32 cellular contexts compared by ENCODE assay signal in genomic region chr5:9124837-9125236, GRCh38.
"Had no signal": no experiment of that assay in that cellular context is flagged by ENCODE, and none has a peak within 500 bp of the region (broad histone marks: within the 10 kb centered on the region; RNA-seq: fewer than 3 reads in every experiment).

No MANE protein-coding gene starts in this region.

- H3K4me1 ChIP-seq: parathyroid adenoma, psoas muscle, spleen, testis, tibial artery, transverse colon, upper lobe of right lung, uterus had no signal

- H3K4me3 Mint-ChIP-seq: naive thymus-derived CD8-positive, alpha-beta T cell; natural killer cell treated with Interleukin-12 subunit alpha and Interleukin-12 subunit beta and Interleukin-15 and Interleukin-18, amount 100 ng/mL, for 72 hours; nephron progenitor cell; neural progenitor cell; stimulated activated memory B cell treated with anti-CD40 and anti-IgM and Interleukin-4, amounts not matched to agents 10 μg/mL and 1 μg/mL and 100 μg/mL, for 72 hours; stimulated activated naive CD8-positive, alpha-beta T cell treated with anti-CD3 and anti-CD28 coated beads, Interleukin-15, amount 100 ng/mL, for 72 hours; type B pancreatic cell had no signal

- H3K27me3 ChIP-seq: neural progenitor cell, ovary, spleen, suprapubic skin, testis, tibial artery, transverse colon, upper lobe of right lung, uterus had no signal

- H3K4me1 Mint-ChIP-seq: naive thymus-derived CD8-positive, alpha-beta T cell; nephron progenitor cell; stimulated activated memory B cell treated with anti-CD40 and anti-IgM and Interleukin-4, amounts not matched to agents 10 μg/mL and 1 μg/mL and 100 μg/mL, for 72 hours; stimulated activated naive CD8-positive, alpha-beta T cell treated with anti-CD3 and anti-CD28 coated beads, Interleukin-15, amount 100 ng/mL, for 72 hours had no signal

- ATAC-seq: naive thymus-derived CD8-positive, alpha-beta T cell; natural killer cell treated with Interleukin-12 subunit alpha and Interleukin-12 subunit beta and Interleukin-15 and Interleukin-18, amount 100 ng/mL, for 72 hours; psoas muscle; right cardiac atrium; sciatic nerve; stimulated activated memory B cell treated with anti-CD40 and anti-IgM and Interleukin-4, amounts not matched to agents 10 μg/mL and 1 μg/mL and 100 μg/mL, for 72 hours; stimulated activated naive CD8-positive, alpha-beta T cell treated with anti-CD3 and anti-CD28 coated beads, Interleukin-15, amount 100 ng/mL, for 72 hours; stimulated activated naive CD8-positive, alpha-beta T cell treated with anti-CD3 and anti-CD28 coated beads, Interleukin-15, Interleukin-2, amounts not matched to agents 100 U/mL and 50 U/mL, for 24 hours had no signal

- H3K4me2 ChIP-seq: neural progenitor cell, smooth muscle cell had no signal

- H3K27ac ChIP-seq: neural progenitor cell, ovary, parathyroid adenoma, psoas muscle, skin epidermis, spleen, suprapubic skin, testis, tibial artery, transverse colon, upper lobe of right lung, uterus had no signal

- H2AFZ ChIP-seq: neural progenitor cell, parathyroid adenoma had no signal

- H3K36me3 ChIP-seq: neural progenitor cell, ovary, spleen, suprapubic skin, tibial artery, transverse colon, upper lobe of right lung had no signal

- H3K36me3 Mint-ChIP-seq: naive thymus-derived CD8-positive, alpha-beta T cell; natural killer cell treated with Interleukin-12 subunit alpha and Interleukin-12 subunit beta and Interleukin-15 and Interleukin-18, amount 100 ng/mL, for 72 hours; stimulated activated memory B cell treated with anti-CD40 and anti-IgM and Interleukin-4, amounts not matched to agents 10 μg/mL and 1 μg/mL and 100 μg/mL, for 72 hours had no signal

- H3K27me3 Mint-ChIP-seq: natural killer cell treated with Interleukin-12 subunit alpha and Interleukin-12 subunit beta and Interleukin-15 and Interleukin-18, amount 100 ng/mL, for 72 hours; stimulated activated memory B cell treated with anti-CD40 and anti-IgM and Interleukin-4, amounts not matched to agents 10 μg/mL and 1 μg/mL and 100 μg/mL, for 72 hours; stimulated activated naive CD8-positive, alpha-beta T cell treated with anti-CD3 and anti-CD28 coated beads, Interleukin-15, amount 100 ng/mL, for 72 hours; type B pancreatic cell had no signal

- DNase-seq: naive thymus-derived CD8-positive, alpha-beta T cell; nephron progenitor cell; occipital lobe; ovary; posterior cingulate gyrus; psoas muscle; right cardiac atrium; spleen; stimulated activated CD4-positive, alpha-beta T cell treated with anti-CD3 and anti-CD28 coated beads, Interleukin-12 subunit alpha, Interleukin-12 subunit beta, amount 100 ng/mL, for 4 hours; stimulated activated CD4-positive, alpha-beta T cell treated with anti-CD3 and anti-CD28 coated beads, Interleukin-1b, Interleukin-23, amount 100 ng/mL, for 48 hours; stimulated activated CD4-positive, alpha-beta T cell treated with anti-CD3 and anti-CD28 coated beads, Interleukin-4, amount 100 ng/mL, for 1 hour; stimulated activated CD4-positive, alpha-beta T cell treated with anti-CD3 and anti-CD28 coated beads, Interleukin-4, amount 100 ng/mL, for 4 hours; stimulated activated CD8-positive, alpha-beta memory T cell treated with anti-CD3 and anti-CD28 coated beads, Interleukin-4, amount 100 ng/mL, for 48 hours; stimulated activated naive CD4-positive, alpha-beta T cell; stimulated activated naive CD8-positive, alpha-beta T cell treated with anti-CD3 and anti-CD28 coated beads, Interleukin-15, amount 100 ng/mL, for 72 hours; stimulated activated naive CD8-positive, alpha-beta T cell treated with anti-CD3 and anti-CD28 coated beads, Interleukin-15, Interleukin-2, amounts not matched to agents 100 U/mL and 50 U/mL, for 24 hours; substantia nigra; testis; tibial artery; transverse colon; upper lobe of right lung; uterus had no signal

- H3K9me3 Mint-ChIP-seq: nephron progenitor cell, neural progenitor cell had no signal

- H3K9ac ChIP-seq: neural progenitor cell, parathyroid adenoma had no signal

- H3K4me3 ChIP-seq: neural progenitor cell, ovary, psoas muscle, skin epidermis, smooth muscle cell, spleen, suprapubic skin, testis, tibial artery, transverse colon, upper lobe of right lung, uterus had no signal

- H3K79me2 ChIP-seq: parathyroid adenoma had no signal

- H3K27ac Mint-ChIP-seq: naive thymus-derived CD8-positive, alpha-beta T cell; natural killer cell treated with Interleukin-12 subunit alpha and Interleukin-12 subunit beta and Interleukin-15 and Interleukin-18, amount 100 ng/mL, for 72 hours; nephron progenitor cell; neural progenitor cell; progenitor cell of endocrine pancreas; stimulated activated memory B cell treated with anti-CD40 and anti-IgM and Interleukin-4, amounts not matched to agents 10 μg/mL and 1 μg/mL and 100 μg/mL, for 72 hours; stimulated activated naive CD8-positive, alpha-beta T cell treated with anti-CD3 and anti-CD28 coated beads, Interleukin-15, amount 100 ng/mL, for 72 hours; type B pancreatic cell had no signal

- H3K9me3 ChIP-seq: ovary, psoas muscle, spleen, suprapubic skin, testis, tibial artery, transverse colon, upper lobe of right lung, uterus had no signal
